2 cellular contexts compared by ENCODE assay signal in genomic region chr6:11490996-11491395, GRCh38.
TF ChIP-seq lines count a peak whose summit lies in the region.

No MANE protein-coding gene starts in this region.

TF ChIP-seq in IMR-90, 13 proteins besides CTCF, POLR2A, EP300 and RAD21:
- no peak for TF ChIP-seq CHD1 (IDR thresholded peaks at IDR 0.05; ENCODE audit: low read depth, low read length)
- no peak for TF ChIP-seq MXI1 (IDR thresholded peaks at IDR 0.05; ENCODE audit: borderline replicate concordance, low read depth, low read length)
- no peak for TF ChIP-seq BHLHE40 (IDR thresholded peaks at IDR 0.05; ENCODE audit: low read depth, low read length)

TF ChIP-seq in K562, 482 proteins besides CTCF, POLR2A, EP300 and RAD21:
- TF ChIP-seq, protein P1, sequence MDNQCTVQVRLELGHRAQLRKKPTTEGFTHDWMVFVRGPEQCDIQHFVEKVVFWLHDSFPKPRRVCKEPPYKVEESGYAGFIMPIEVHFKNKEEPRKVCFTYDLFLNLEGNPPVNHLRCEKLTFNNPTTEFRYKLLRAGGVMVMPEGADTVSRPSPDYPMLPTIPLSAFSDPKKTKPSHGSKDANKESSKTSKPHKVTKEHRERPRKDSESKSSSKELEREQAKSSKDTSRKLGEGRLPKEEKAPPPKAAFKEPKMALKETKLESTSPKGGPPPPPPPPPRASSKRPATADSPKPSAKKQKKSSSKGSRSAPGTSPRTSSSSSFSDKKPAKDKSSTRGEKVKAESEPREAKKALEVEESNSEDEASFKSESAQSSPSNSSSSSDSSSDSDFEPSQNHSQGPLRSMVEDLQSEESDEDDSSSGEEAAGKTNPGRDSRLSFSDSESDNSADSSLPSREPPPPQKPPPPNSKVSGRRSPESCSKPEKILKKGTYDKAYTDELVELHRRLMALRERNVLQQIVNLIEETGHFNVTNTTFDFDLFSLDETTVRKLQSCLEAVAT (IDR thresholded peaks at IDR 0.05), result 0 out of 4 replicates have a peak, but pooled peaks of 1 of the 2 experiments have one; percentile 45
- no peak for TF ChIP-seq GATAD2A (IDR thresholded peaks at IDR 0.05)
- TF ChIP-seq ARID3B (CRISPR knock-in tag; IDR thresholded peaks at IDR 0.05; ENCODE audit: borderline replicate concordance), result no peak
- TF ChIP-seq KLF6 (CRISPR knock-in tag; IDR thresholded peaks at IDR 0.05; ENCODE audit: borderline replicate concordance), result no peak
- TF ChIP-seq POLR2AphosphoS5 (IDR thresholded peaks at IDR 0.05; ENCODE audit: control insufficient read depth, insufficient read depth, low read depth, low read length), result no peak
- 0 out of 2 replicates have a peak, but pooled peaks have one; percentile 61 for TF ChIP-seq TSC22D4 (tag; IDR thresholded peaks at IDR 0.05)
- TF ChIP-seq PYGO2 (tag; IDR thresholded peaks at IDR 0.05), result no peak
- peak; percentile 18 for TF ChIP-seq PHF20 (IDR thresholded peaks at IDR 0.05; ENCODE audit: partially characterized antibody)
- peak; percentile 21; the same call in 1 of the 2 replicates for TF ChIP-seq MYBL2 (IDR thresholded peaks at IDR 0.05; ENCODE audit: low read depth)
- TF ChIP-seq MYBL2 (CRISPR knock-in tag; IDR thresholded peaks at IDR 0.05; ENCODE audit: borderline replicate concordance), result no peak
- no peak for TF ChIP-seq MAFF (IDR thresholded peaks at IDR 0.05; ENCODE audit: low read length)
- TF ChIP-seq E4F1 (CRISPR knock-in tag; IDR thresholded peaks at IDR 0.05; ENCODE audit: borderline replicate concordance), result no peak
- TF ChIP-seq, protein P2, sequence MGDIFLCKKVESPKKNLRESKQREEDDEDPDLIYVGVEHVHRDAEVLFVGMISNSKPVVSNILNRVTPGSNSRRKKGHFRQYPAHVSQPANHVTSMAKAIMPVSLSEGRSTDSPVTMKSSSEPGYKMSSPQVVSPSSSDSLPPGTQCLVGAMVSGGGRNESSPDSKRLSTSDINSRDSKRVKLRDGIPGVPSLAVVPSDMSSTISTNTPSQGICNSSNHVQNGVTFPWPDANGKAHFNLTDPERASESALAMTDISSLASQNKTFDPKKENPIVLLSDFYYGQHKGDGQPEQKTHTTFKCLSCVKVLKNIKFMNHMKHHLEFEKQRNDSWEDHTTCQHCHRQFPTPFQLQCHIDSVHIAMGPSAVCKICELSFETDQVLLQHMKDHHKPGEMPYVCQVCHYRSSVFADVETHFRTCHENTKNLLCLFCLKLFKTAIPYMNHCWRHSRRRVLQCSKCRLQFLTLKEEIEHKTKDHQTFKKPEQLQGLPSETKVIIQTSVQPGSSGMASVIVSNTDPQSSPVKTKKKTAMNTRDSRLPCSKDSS (IDR thresholded peaks at IDR 0.05; ENCODE audit: low read depth, partially characterized antibody), result peak; percentile 10
- TF ChIP-seq ERF (CRISPR knock-in tag; IDR thresholded peaks at IDR 0.05), result no peak
- TF ChIP-seq LARP7 (IDR thresholded peaks at IDR 0.05), result no peak
TF ChIP-seq in K562: peak in this region for 5.
